12 cellular contexts compared by ENCODE assay signal in genomic region chr7:44067064-44067951, GRCh38. TPM values are rescaled to one million over a fixed set of nuclear protein-coding genes. Genes with fewer than 3 reads are reported as not detected.
DNase-seq lines count a peak whose midpoint lies in the region; ATAC-seq and TF ChIP-seq lines count a peak whose summit lies in the region.
"Had no signal": no experiment of that assay in that cellular context is flagged by ENCODE, and none has a peak within 500 bp of the region (broad histone marks: within the 10 kb centered on the region; RNA-seq: fewer than 3 reads in every experiment).

No MANE protein-coding gene starts in this region.

- peak overlapping the region in 2 of 3 donors; percentile 16 to 22 for H3K4me3 ChIP-seq in skeletal muscle tissue (ENCODE audit: low read length in 3 of 3)
- no peak overlapping the region for H3K4me3 ChIP-seq in effector memory CD4-positive, alpha-beta T cell (ENCODE audit: insufficient read depth, low read depth, low read length, poor library complexity, severe bottlenecking)
- H3K4me3 ChIP-seq: uterus had no signal

- peak overlapping the region in 2 of 3 donors; percentile 3 to 60 for H3K9ac ChIP-seq in skeletal muscle tissue (ENCODE audit: low read depth in 1 of 3, low read length in 3 of 3)

- no peaks in the 10 kb centered on the region for H3K9me3 ChIP-seq in skeletal muscle tissue (ENCODE audit: control insufficient read depth in 3 of 3, low read length in 3 of 3)
- no peaks in the 10 kb centered on the region for H3K9me3 ChIP-seq in effector memory CD4-positive, alpha-beta T cell (ENCODE audit: control insufficient read depth, low read length)
- H3K9me3 ChIP-seq: uterus had no signal

- H3K4me3 Mint-ChIP-seq in T-helper 2 cell treated with Interferon-gamma antibody and Interleukin-4, amounts not matched to agents 5 μg/mL and 100 μg/mL, for 36 hours: no peak overlapping the region
- peak overlapping the region in 1 of 4 donors; percentile 37 for H3K4me3 Mint-ChIP-seq in IgD-negative memory B cell
- H3K4me3 Mint-ChIP-seq in endothelial cell (ENCODE audit: unreplicated experiment): peak overlapping the region; percentile 29
- H3K4me3 Mint-ChIP-seq: H9 had no signal

- peak overlapping the region; percentile 33 for H3K27ac ChIP-seq in skeletal muscle tissue (ENCODE audit: low read depth, low read length)
- no peak overlapping the region for H3K27ac ChIP-seq in effector memory CD4-positive, alpha-beta T cell (ENCODE audit: insufficient read depth, low read length, poor library complexity, severe bottlenecking)
- H3K27ac ChIP-seq: uterus had no signal

- H3K9me3 Mint-ChIP-seq in T-helper 2 cell treated with Interferon-gamma antibody and Interleukin-4, amounts not matched to agents 5 μg/mL and 100 μg/mL, for 36 hours: no peaks in the 10 kb centered on the region
- H3K9me3 Mint-ChIP-seq in IgD-negative memory B cell (no peaks in the 10 kb centered on the region), endothelial cell (ENCODE audit: unreplicated experiment) (no peaks in the 10 kb centered on the region)
- H3K9me3 Mint-ChIP-seq: H9 had no signal

- peaks cover 48 to 73% (median 67%) of the 10 kb centered on the region in 3 donors for H3K4me1 ChIP-seq in skeletal muscle tissue (ENCODE audit: control insufficient read depth in 3 of 3, insufficient read depth in 3 of 3, low read length in 3 of 3)
- peaks cover 13% of the 10 kb centered on the region for H3K4me1 ChIP-seq in effector memory CD4-positive, alpha-beta T cell (ENCODE audit: control insufficient read depth, insufficient read depth, low read length, poor library complexity, severe bottlenecking)

- peaks cover 19% of the 10 kb centered on the region for H3K36me3 Mint-ChIP-seq in T-helper 2 cell treated with Interferon-gamma antibody and Interleukin-4, amounts not matched to agents 5 μg/mL and 100 μg/mL, for 36 hours (ENCODE audit: low read depth)
- H3K36me3 Mint-ChIP-seq in IgD-negative memory B cell (peaks cover 4% of the 10 kb centered on the region), endothelial cell (ENCODE audit: low read depth, unreplicated experiment) (peaks cover 5% of the 10 kb centered on the region)

- H3K4me1 Mint-ChIP-seq in T-helper 2 cell treated with Interferon-gamma antibody and Interleukin-4, amounts not matched to agents 5 μg/mL and 100 μg/mL, for 36 hours (ENCODE audit: low read depth): peaks cover 4% of the 10 kb centered on the region
- H3K4me1 Mint-ChIP-seq in IgD-negative memory B cell (peaks cover 26 to 50% (median 44%) of the 10 kb centered on the region in 3 donors), endothelial cell (ENCODE audit: unreplicated experiment) (no peaks in the 10 kb centered on the region)

- no peaks in the 10 kb centered on the region for H3K27me3 Mint-ChIP-seq in T-helper 2 cell treated with Interferon-gamma antibody and Interleukin-4, amounts not matched to agents 5 μg/mL and 100 μg/mL, for 36 hours (ENCODE audit: low read depth)
- H3K27me3 Mint-ChIP-seq in IgD-negative memory B cell (no peaks in the 10 kb centered on the region), endothelial cell (ENCODE audit: unreplicated experiment) (peaks cover 13% of the 10 kb centered on the region)

- peak overlapping the region; percentile 64 for H3K27ac Mint-ChIP-seq in T-helper 2 cell treated with Interferon-gamma antibody and Interleukin-4, amounts not matched to agents 5 μg/mL and 100 μg/mL, for 36 hours
- H3K27ac Mint-ChIP-seq in IgD-negative memory B cell (peak overlapping the region; percentile 63 to 88 (median 79)), endothelial cell (ENCODE audit: unreplicated experiment) (peak overlapping the region; percentile 54)
- H3K27ac Mint-ChIP-seq: H9 had no signal

- no peak for TF ChIP-seq CTCF in endothelial cell (IDR thresholded peaks at IDR 0.05; ENCODE audit: unreplicated experiment)

- no peaks in the 10 kb centered on the region for H3K27me3 ChIP-seq in skeletal muscle tissue (ENCODE audit: control insufficient read depth in 3 of 3, insufficient read depth in 3 of 3, low read length in 3 of 3)
- no peaks in the 10 kb centered on the region for H3K27me3 ChIP-seq in effector memory CD4-positive, alpha-beta T cell (replicated peaks; ENCODE audit: control insufficient read depth, insufficient read depth, low read length, poor library complexity, severe bottlenecking)
- H3K27me3 ChIP-seq: uterus had no signal

- H3K36me3 ChIP-seq in skeletal muscle tissue (ENCODE audit: control insufficient read depth in 3 of 3, insufficient read depth in 3 of 3, low read length in 3 of 3): peaks cover 1 to 12% (median 3%) of the 10 kb centered on the region in 3 donors
- H3K36me3 ChIP-seq in effector memory CD4-positive, alpha-beta T cell (ENCODE audit: control insufficient read depth, insufficient read depth, low read length): peaks cover 6% of the 10 kb centered on the region
- H3K36me3 ChIP-seq: uterus had no signal

- DNase-seq in T-helper 2 cell treated with Interferon-gamma antibody and Interleukin-4, amounts not matched to agents 5 μg/mL and 100 μg/mL, for 36 hours (ENCODE audit: low spot score): no peak
- DNase-seq in T-helper 2 cell (no peak), endothelial cell (ENCODE audit: low spot score) (no peak)
- no peak for DNase-seq in effector memory CD4-positive, alpha-beta T cell
- DNase-seq in stimulated activated CD4-positive, alpha-beta T cell treated with anti-CD3 and anti-CD28 coated beads, Interleukin-1b, Interleukin-23, amount 100 ng/mL, for 48 hours: no peak
- DNase-seq: KG1, uterus had no signal

- no peak for ATAC-seq in GM21360 (IDR thresholded peaks at IDR 0.05; ENCODE audit: unreplicated experiment)

RNA-seq across cellular contexts. Expression of gene PGAM2, which starts 1.9 kb away (rescaled TPM):
- polyA plus RNA-seq in IgD-negative memory B cell: not detected
- total RNA-seq in endothelial cell (ENCODE audit: unreplicated experiment) (not detected), skeletal muscle tissue (618 TPM)
- total RNA-seq: NCI-H460 had no signal

RNA-seq across cellular contexts. Expression of gene POLM, which starts 15.0 kb away (rescaled TPM):
- 42.0 TPM for polyA plus RNA-seq in IgD-negative memory B cell
- 16.9 TPM for total RNA-seq in endothelial cell (ENCODE audit: unreplicated experiment)
- total RNA-seq in skeletal muscle tissue: 12.5 TPM

RNA-seq across cellular contexts. Expression of gene DBNL, which starts 22.8 kb away (rescaled TPM):
- polyA plus RNA-seq in IgD-negative memory B cell: 384 TPM
- total RNA-seq in endothelial cell (ENCODE audit: unreplicated experiment) (47.5 TPM), skeletal muscle tissue (41.2 TPM)

RNA-seq across cellular contexts. Expression of gene AEBP1, which starts 36.8 kb away (rescaled TPM):
- polyA plus RNA-seq in IgD-negative memory B cell: 3.7 TPM
- 22.2 TPM for total RNA-seq in endothelial cell (ENCODE audit: unreplicated experiment)
- total RNA-seq in skeletal muscle tissue: 32.4 TPM
- total RNA-seq: NCI-H460 had no signal

RNA-seq across cellular contexts. Expression of gene POLD2, which starts 56.0 kb away (rescaled TPM):
- polyA plus RNA-seq in IgD-negative memory B cell: 88.5 TPM
- total RNA-seq in endothelial cell (ENCODE audit: unreplicated experiment): 39.9 TPM
- 64.7 TPM for total RNA-seq in skeletal muscle tissue

Comparison
In these comparisons a context has a peak if more than half of its experiments do, and no peak if none do; other contexts are left out.
1. RNA of gene PGAM2, which starts 1.9 kb away (total RNA-seq): 618 TPM in skeletal muscle tissue (single experiment); not detected in endothelial cell (single experiment); every median in the first group is over 100 times any median in the second.
2. Peak in every context shown above with its lines, with median percentiles within 50 percentile points of each other: H3K27ac Mint-ChIP-seq.